In the genomic region with DNA sequence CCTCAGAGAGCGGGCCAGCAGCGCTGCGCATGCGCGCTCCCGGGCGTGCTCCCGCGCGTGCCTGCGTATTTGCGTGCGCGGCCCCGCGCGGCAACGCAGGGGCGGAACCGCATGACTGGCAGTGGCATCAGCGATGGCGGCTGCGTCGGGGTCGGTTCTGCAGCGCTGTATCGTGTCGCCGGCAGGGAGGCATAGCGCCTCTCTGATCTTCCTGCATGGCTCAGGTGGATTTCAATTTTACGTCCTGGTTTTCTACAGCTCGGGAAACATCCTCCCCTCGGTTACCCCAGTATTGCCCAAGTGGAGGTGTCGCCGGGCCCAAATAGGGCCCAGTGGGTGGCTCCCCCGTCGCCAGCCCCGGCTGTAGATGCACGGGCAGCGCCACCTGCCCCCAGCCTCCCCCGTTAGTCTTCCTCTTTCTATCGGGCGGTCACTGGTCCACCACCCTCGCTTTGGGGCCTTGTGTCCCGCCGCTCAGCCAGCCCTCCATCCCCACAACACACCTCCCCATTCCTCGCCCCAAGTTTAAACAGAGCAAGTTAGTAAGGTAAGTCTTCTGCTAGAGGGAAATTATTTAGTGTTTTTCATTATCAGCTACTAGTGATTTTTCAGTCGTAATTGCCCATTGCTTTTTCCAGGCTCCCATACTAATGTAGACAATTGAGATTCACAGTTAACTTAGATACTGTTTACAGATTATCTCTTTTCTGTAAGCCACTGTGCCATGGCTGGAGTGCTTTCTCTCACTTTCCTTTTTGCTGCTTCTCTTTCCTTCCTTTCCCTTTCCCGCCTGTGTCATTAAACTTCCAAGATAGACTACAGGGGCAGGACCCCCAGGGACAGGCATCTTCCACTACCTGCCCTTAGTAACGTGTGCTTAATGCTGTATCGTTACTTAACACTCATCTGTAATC, we compare ENCODE assay signal across 8 cellular contexts. TPM values are rescaled to one million over a fixed set of nuclear protein-coding genes. Genes with fewer than 3 reads are reported as not detected.
DNase-seq lines count a peak whose midpoint lies in the region; TF ChIP-seq lines count a peak whose summit lies in the region.

A gene (plus strand): TSS at position 121 of the 914 bp plus-strand sequence. CDS start 13 bp downstream, at position 134.

- H4K20me1 ChIP-seq in Loucy (ENCODE audit: insufficient read depth, low read length, poor library complexity, severe bottlenecking) (peaks cover 16% of the 10 kb centered on the region), neural progenitor cell (ENCODE audit: low read depth) (peaks cover 14% of the 10 kb centered on the region)

- H3K4me2 ChIP-seq in Loucy (ENCODE audit: low read depth, low read length, poor library complexity, severe bottlenecking) (peak within 1 kb of the TSS; percentile 85), neural progenitor cell (peak within 1 kb of the TSS; percentile 78)

- H3K27ac Mint-ChIP-seq in neural progenitor cell: peak within 1 kb of the TSS; percentile 98

- H3K9ac ChIP-seq in Loucy (ENCODE audit: low read depth, low read length, poor library complexity, severe bottlenecking) (peak within 1 kb of the TSS; percentile 88), neural progenitor cell (no peak within 1 kb of the TSS), stomach smooth muscle (ENCODE audit: low read length in 2 of 2) (peak within 1 kb of the TSS; percentile 76 to 91)

- DNase-seq in GDM1 (lab: John Stamatoyannopoulos, UW): peak; percentile 86
- DNase-seq in H7: peak; percentile 84
- peak; percentile 93 for DNase-seq in SIG-M5 treated with dmso at 0.1 percent for 504 hours (lab: John Stamatoyannopoulos, UW; ENCODE audit: unreplicated experiment)
- peak; percentile 84 for DNase-seq in activated gamma-delta T cell treated with Interleukin-2 at 50 U/mL for 16 hours
- peak; percentile 88 to 97 for DNase-seq in foreskin fibroblast
- DNase-seq in neural progenitor cell (ENCODE audit: low spot score): peak; percentile 94

- H3K4me3 ChIP-seq in H7 (ENCODE audit: insufficient read depth, low read depth, low read length) (peak within 1 kb of the TSS; percentile 73), Loucy (ENCODE audit: low read length, poor library complexity, severe bottlenecking) (peak within 1 kb of the TSS; percentile 84), foreskin fibroblast (ENCODE audit: low read depth in 1 of 2, low read length in 2 of 2) (peak within 1 kb of the TSS; percentile 77 to 83), neural progenitor cell (peak within 1 kb of the TSS; percentile 55), stomach smooth muscle (ENCODE audit: low read length in 2 of 2) (peak within 1 kb of the TSS; percentile 87 to 88)

- peaks cover 2% of the 10 kb centered on the region for H3K27me3 Mint-ChIP-seq in neural progenitor cell (ENCODE audit: insufficient read depth, low read depth)

- H3K79me2 ChIP-seq in Loucy (ENCODE audit: insufficient read depth, low read length) (peaks cover 29% of the 10 kb centered on the region), neural progenitor cell (ENCODE audit: low read depth) (peaks cover 12% of the 10 kb centered on the region)

- peak; percentile 27 for TF ChIP-seq CTCF in Loucy (conservative IDR thresholded peaks at IDR 0.05; ENCODE audit: low read length)
- no peak for TF ChIP-seq CTCF in foreskin fibroblast (IDR thresholded peaks at IDR 0.05; ENCODE audit: low read depth, low read length)
- peak; percentile 32 for TF ChIP-seq CTCF in neural progenitor cell (IDR thresholded peaks at IDR 0.05)

- peaks cover 26% of the 10 kb centered on the region for H3K4me1 ChIP-seq in Loucy (ENCODE audit: insufficient read depth, low read length, poor library complexity, severe bottlenecking)
- H3K4me1 ChIP-seq in neural progenitor cell: peaks cover 11% of the 10 kb centered on the region
- peaks cover 5% of the 10 kb centered on the region for H3K4me1 ChIP-seq in stomach smooth muscle (ENCODE audit: control insufficient read depth, insufficient read depth, low read length)

- H3K27ac ChIP-seq in neural progenitor cell (peak within 1 kb of the TSS; percentile 7), stomach smooth muscle (ENCODE audit: low read length) (peak within 1 kb of the TSS; percentile 69)

- H3K27me3 ChIP-seq in H7 (ENCODE audit: control insufficient read depth, insufficient read depth, low read length) (no peaks in the 10 kb centered on the region), Loucy (ENCODE audit: insufficient read depth, low read length, poor library complexity, severe bottlenecking) (no peaks in the 10 kb centered on the region), neural progenitor cell (no peaks in the 10 kb centered on the region), stomach smooth muscle (ENCODE audit: control insufficient read depth in 1 of 2, insufficient read depth in 2 of 2, low read length in 2 of 2) (no peaks in the 10 kb centered on the region)

- H3F3A ChIP-seq in Loucy (ENCODE audit: low read depth) (no peaks in the 10 kb centered on the region), neural progenitor cell (ENCODE audit: low read depth) (peaks cover 16% of the 10 kb centered on the region)

- H3K9me3 Mint-ChIP-seq in neural progenitor cell: no peaks in the 10 kb centered on the region

- H3K36me3 ChIP-seq in H7 (replicated peaks; ENCODE audit: control insufficient read depth, insufficient read depth, low read length): no peaks in the 10 kb centered on the region
- no peaks in the 10 kb centered on the region for H3K36me3 ChIP-seq in Loucy (ENCODE audit: insufficient read depth, low read length)
- H3K36me3 ChIP-seq in neural progenitor cell: no peaks in the 10 kb centered on the region
- no peaks in the 10 kb centered on the region for H3K36me3 ChIP-seq in stomach smooth muscle (ENCODE audit: control insufficient read depth in 2 of 2, insufficient read depth in 2 of 2, low read length in 2 of 2)

- H3K9me2 ChIP-seq in Loucy (replicated peaks; ENCODE audit: low read depth, low read length): no peaks in the 10 kb centered on the region

- peak within 1 kb of the TSS; percentile 96 for H2AFZ ChIP-seq in Loucy (ENCODE audit: low read length)
- peak within 1 kb of the TSS; percentile 45 for H2AFZ ChIP-seq in neural progenitor cell (replicated peaks)

- H3K4me3 Mint-ChIP-seq in neural progenitor cell: peak within 1 kb of the TSS; percentile 97

- no peaks in the 10 kb centered on the region for H3K9me3 ChIP-seq in Loucy (ENCODE audit: insufficient read depth, low read depth, low read length)
- H3K9me3 ChIP-seq in neural progenitor cell (ENCODE audit: low read depth): no peaks in the 10 kb centered on the region
- H3K9me3 ChIP-seq in stomach smooth muscle (ENCODE audit: control insufficient read depth in 2 of 2, low read length in 2 of 2): no peaks in the 10 kb centered on the region

- H3K4me1 Mint-ChIP-seq in neural progenitor cell: peaks cover 18% of the 10 kb centered on the region

- H3K36me3 Mint-ChIP-seq in neural progenitor cell: peaks cover 2% of the 10 kb centered on the region

RNA-seq across cellular contexts. Expression of the gene that starts here (rescaled TPM):
- 20.6 and 25.3 TPM in 2 replicates for total RNA-seq in H7 (2014; rRNA removed; shearing (Covaris generic))
- total RNA-seq in neural progenitor cell (ENCODE audit: low replicate concordance): 12.9 and 35.4 TPM in 2 replicates

Comparison
In these comparisons a context has a peak if more than half of its experiments do, and no peak if none do; other contexts are left out.
1. Peak in every context shown above with its lines: DNase-seq, H3K4me3 ChIP-seq and H3K27ac ChIP-seq.